Comparison of ENCODE assay signal across 1 cellular context in genomic region chr22:40325315-40325714, GRCh38.
TF ChIP-seq lines count a peak whose summit lies in the region.

No MANE protein-coding gene starts in this region.

TF ChIP-seq in H1, 55 proteins besides CTCF, POLR2A, EP300 and RAD21 (continued from another document):
- TF ChIP-seq USF2 (IDR thresholded peaks at IDR 0.05; ENCODE audit: low read length) (no peak), CHD1 (IDR thresholded peaks at IDR 0.05; ENCODE audit: low read depth, low read length) (no peak), FOSL1 (IDR thresholded peaks at IDR 0.05; ENCODE audit: insufficient read depth, low read depth, low read length) (no peak), JUN (IDR thresholded peaks at IDR 0.05; ENCODE audit: low read depth, low read length) (no peak), HDAC2 (IDR thresholded peaks at IDR 0.05; ENCODE audit: borderline replicate concordance in 1 of 2, low read depth in 2 of 2, low read length in 2 of 2) (no peak)
TF ChIP-seq in H1: peak in this region for 0.
